Comparison of ENCODE assay signal across 9 cellular contexts in genomic region chr3:168093229-168093628, GRCh38. TPM values are rescaled to one million over a fixed set of nuclear protein-coding genes. Genes with fewer than 3 reads are reported as not detected.
A peak's percentile ranks its signal among the peaks of the same experiment; 100 is the strongest.
DNase-seq lines count a peak whose midpoint lies in the region; ATAC-seq and TF ChIP-seq lines count a peak whose summit lies in the region.
"Had no signal": no experiment of that assay in that cellular context is flagged by ENCODE, and none has a peak within 500 bp of the region (broad histone marks: within the 10 kb centered on the region; RNA-seq: fewer than 3 reads in every experiment).

No MANE protein-coding gene starts in this region.

- no peaks in the 10 kb centered on the region for H3K9me2 ChIP-seq in SU-DHL-6 (replicated peaks; ENCODE audit: insufficient read depth, low read length)

- peaks cover 37% of the 10 kb centered on the region for H3K4me1 Mint-ChIP-seq in activated CD8-positive, alpha-beta memory T cell treated with anti-CD3 and anti-CD28 coated beads, Interleukin-2, amount 10 ng/mL, durations not matched to agents 7 days and 5 days

- H3K9me3 ChIP-seq in HEK293 (ENCODE audit: control insufficient read depth, insufficient read depth, low read depth, low read length) (no peaks in the 10 kb centered on the region), SU-DHL-6 (ENCODE audit: insufficient read depth, low read length) (no peaks in the 10 kb centered on the region), smooth muscle cell (replicated peaks; ENCODE audit: low read depth) (no peaks in the 10 kb centered on the region)

- H3K27me3 ChIP-seq in SU-DHL-6 (ENCODE audit: low read length) (no peaks in the 10 kb centered on the region), smooth muscle cell (ENCODE audit: low read depth) (no peaks in the 10 kb centered on the region)

- no peak overlapping the region for H3K4me3 Mint-ChIP-seq in activated CD8-positive, alpha-beta memory T cell treated with anti-CD3 and anti-CD28 coated beads, Interleukin-2, amount 10 ng/mL, durations not matched to agents 7 days and 5 days

- peaks cover 17% of the 10 kb centered on the region; the same call in 1 of the 2 replicates for H4K20me1 ChIP-seq in SU-DHL-6 (ENCODE audit: low read depth, low read length)
- peaks cover 64% of the 10 kb centered on the region for H4K20me1 ChIP-seq in smooth muscle cell (ENCODE audit: low read depth)

- H2AFZ ChIP-seq in SU-DHL-6 (ENCODE audit: low read depth, low read length, severe bottlenecking) (no peak overlapping the region), smooth muscle cell (ENCODE audit: low read depth) (no peak overlapping the region)

- H3K4me1 ChIP-seq in HEK293 (ENCODE audit: control insufficient read depth, insufficient read depth, low read length), result peaks cover 10% of the 10 kb centered on the region; the same call in 1 of the 2 replicates
- peaks cover 35% of the 10 kb centered on the region for H3K4me1 ChIP-seq in smooth muscle cell (ENCODE audit: low read depth)

- 51% methylated on average over 2 of the region's 2 CpGs for WGBS in smooth muscle cell (ENCODE audit: low lambda C conversion rate)

- H3K9me3 Mint-ChIP-seq in activated CD8-positive, alpha-beta memory T cell treated with anti-CD3 and anti-CD28 coated beads, Interleukin-2, amount 10 ng/mL, durations not matched to agents 7 days and 5 days (ENCODE audit: low read depth), result no peaks in the 10 kb centered on the region

- peaks cover 39% of the 10 kb centered on the region for H3K27me3 Mint-ChIP-seq in activated CD8-positive, alpha-beta memory T cell treated with anti-CD3 and anti-CD28 coated beads, Interleukin-2, amount 10 ng/mL, durations not matched to agents 7 days and 5 days

- H3K27ac ChIP-seq in HEK293 (ENCODE audit: extremely low read depth, low read depth, low read length), result peak overlapping the region; percentile 18; the same call in 1 of the 2 replicates
- H3K27ac ChIP-seq in SU-DHL-6 (ENCODE audit: low read depth, low read length), result no peak overlapping the region
- H3K27ac ChIP-seq in smooth muscle cell (ENCODE audit: low read depth), result peak overlapping the region; percentile 97

- H3F3A ChIP-seq in SU-DHL-6 (ENCODE audit: insufficient read depth) (peaks cover 17% of the 10 kb centered on the region), smooth muscle cell (ENCODE audit: low read depth) (peaks cover 10% of the 10 kb centered on the region)

- POLR2A ChIA-PET in HEK293 (lab: Yijun Ruan, JAX), result no interaction called here

- H3K4me3 ChIP-seq in HEK293 (ENCODE audit: low read depth, low read length), result peak overlapping the region; percentile 91
- H3K4me3 ChIP-seq in SU-DHL-6 (ENCODE audit: insufficient read depth, low read length, poor library complexity, severe bottlenecking), result peak overlapping the region; percentile 58
- peak overlapping the region; percentile 77 for H3K4me3 ChIP-seq in smooth muscle cell

- no peak overlapping the region for H3K27ac Mint-ChIP-seq in activated CD8-positive, alpha-beta memory T cell treated with anti-CD3 and anti-CD28 coated beads, Interleukin-2, amount 10 ng/mL, durations not matched to agents 7 days and 5 days

- H3K36me3 Mint-ChIP-seq in activated CD8-positive, alpha-beta memory T cell treated with anti-CD3 and anti-CD28 coated beads, Interleukin-2, amount 10 ng/mL, durations not matched to agents 7 days and 5 days, result no peaks in the 10 kb centered on the region

- ATAC-seq in HG02588 (IDR thresholded peaks at IDR 0.05; ENCODE audit: unreplicated experiment), result no peak
- no peak for ATAC-seq in HG03108 (IDR thresholded peaks at IDR 0.05; ENCODE audit: unreplicated experiment)
- no peak for ATAC-seq in activated CD8-positive, alpha-beta memory T cell treated with anti-CD3 and anti-CD28 coated beads, Interleukin-2, amount 10 ng/mL, durations not matched to agents 7 days and 5 days

- H3K36me3 ChIP-seq in HEK293 (ENCODE audit: control insufficient read depth in 2 of 2, insufficient read depth in 1 of 2, low read length in 2 of 2), result no peaks in the 10 kb centered on the region
- no peaks in the 10 kb centered on the region for H3K36me3 ChIP-seq in SU-DHL-6 (ENCODE audit: low read length)
- no peaks in the 10 kb centered on the region for H3K36me3 ChIP-seq in smooth muscle cell (ENCODE audit: low read depth)

- H3K9ac ChIP-seq in SU-DHL-6 (ENCODE audit: low read length), result peak overlapping the region; percentile 70
- peak overlapping the region; percentile 91 for H3K9ac ChIP-seq in smooth muscle cell (ENCODE audit: low read depth)

- H3K4me2 ChIP-seq in SU-DHL-6 (ENCODE audit: low read depth, low read length, poor library complexity, severe bottlenecking), result peak overlapping the region; percentile 90
- peak overlapping the region; percentile 94 for H3K4me2 ChIP-seq in smooth muscle cell

- peaks cover 57% of the 10 kb centered on the region for H3K79me2 ChIP-seq in SU-DHL-6 (ENCODE audit: insufficient read depth, low read length)
- peaks cover 65% of the 10 kb centered on the region for H3K79me2 ChIP-seq in smooth muscle cell (ENCODE audit: low read depth)

- DNase-seq in globus pallidus (ENCODE audit: low spot score), result peak; percentile 29
- no peak for DNase-seq in smooth muscle cell (lab: John Stamatoyannopoulos, UW; ENCODE audit: unreplicated experiment)
- no peak for DNase-seq in HK-2 (ENCODE audit: unreplicated experiment)
- DNase-seq in activated CD8-positive, alpha-beta memory T cell treated with anti-CD3 and anti-CD28 coated beads, Interleukin-2, amount 10 ng/mL, durations not matched to agents 7 days and 5 days, result no peak
- DNase-seq: T1000 had no signal

- TF ChIP-seq CTCF in HEK293 (tag by site-specific recombination; IDR thresholded peaks at IDR 0.05) (no peak), SU-DHL-6 (IDR thresholded peaks at IDR 0.05; ENCODE audit: insufficient read depth, low read length, poor library complexity, severe bottlenecking) (no peak), smooth muscle cell (IDR thresholded peaks at IDR 0.05; ENCODE audit: borderline replicate concordance, insufficient read depth, poor library complexity, severe bottlenecking) (no peak)

- CTCF ChIA-PET in HEK293 (lab: Yijun Ruan, JAX), result interaction anchor here (1.3 to 2.8 kb wide), 2 partner anchors 31 to 46 kb away, joined by 3 to 9 read pairs; no protein-coding TSS in a partner anchor
- CTCF ChIA-PET in activated CD8-positive, alpha-beta memory T cell treated with anti-CD3 and anti-CD28 coated beads, Interleukin-2, amount 10 ng/mL, durations not matched to agents 7 days and 5 days (lab: Charles Lee), result interaction anchor here (1.0 kb wide), 1 partner anchor 35 kb away, joined by 3 read pairs; no protein-coding TSS in a partner anchor

TF ChIP-seq in HEK293, 187 proteins besides CTCF, POLR2A, EP300 and RAD21 (continues in another document):
- TF ChIP-seq GFI1B (tag by site-specific recombination; IDR thresholded peaks at IDR 0.05) (peak; percentile 42; the same call in 1 of the 2 replicates), ZNF530 (tag by site-specific recombination; IDR thresholded peaks at IDR 0.05; ENCODE audit: low read depth) (no peak), TSHZ1 (tag by site-specific recombination; IDR thresholded peaks at IDR 0.05; ENCODE audit: borderline replicate concordance) (no peak), ZBTB8A (tag by site-specific recombination; IDR thresholded peaks at IDR 0.05) (no peak), KLF10 (tag by site-specific recombination; IDR thresholded peaks at IDR 0.05) (no peak), ZNF169 (tag by site-specific recombination; IDR thresholded peaks at IDR 0.05) (no peak), OVOL3 (tag by site-specific recombination; IDR thresholded peaks at IDR 0.05) (no peak), ZNF692 (tag by site-specific recombination; IDR thresholded peaks at IDR 0.05) (no peak), ZBTB17 (tag by site-specific recombination; IDR thresholded peaks at IDR 0.05) (no peak), HOXA7 (CRISPR knock-in tag; IDR thresholded peaks at IDR 0.05; ENCODE audit: borderline replicate concordance) (no peak), KLF9 (tag by site-specific recombination; IDR thresholded peaks at IDR 0.05; ENCODE audit: low read depth) (no peak), YY1 (tag by site-specific recombination; IDR thresholded peaks at IDR 0.05) (peak; percentile 65)

RNA-seq across cellular contexts. Expression of gene GOLIM4, which starts 2.5 kb away (rescaled TPM):
- 44.5 and 65.1 TPM in 2 replicates for total RNA-seq in smooth muscle cell
- 45.4 and 59.9 TPM in 2 replicates for polyA plus RNA-seq in smooth muscle cell
- total RNA-seq in activated CD8-positive, alpha-beta memory T cell treated with anti-CD3 and anti-CD28 coated beads, Interleukin-2, amount 10 ng/mL, durations not matched to agents 7 days and 5 days, result 10 to 100 TPM in 1 of 2 experiments, 1 to 10 TPM in 1; 6.4 to 19.2 TPM
